ENCODE assay signal across 17 cellular contexts in genomic region chr18:59502899-59503245, GRCh38.
DNase-seq lines count a peak whose midpoint lies in the region; ATAC-seq and TF ChIP-seq lines count a peak whose summit lies in the region.
"Had no signal": no experiment of that assay in that cellular context is flagged by ENCODE, and none has a peak within 500 bp of the region (broad histone marks: within the 10 kb centered on the region; RNA-seq: fewer than 3 reads in every experiment).

No MANE protein-coding gene starts in this region.

- H3K79me2 ChIP-seq in fibroblast of lung (ENCODE audit: control insufficient read depth, insufficient read depth, low read length), result peaks cover 65% of the 10 kb centered on the region

- peak overlapping the region; percentile 35 for H3K9ac ChIP-seq in fibroblast of lung (ENCODE audit: insufficient read depth, low read length)

- H3K4me3 Mint-ChIP-seq in natural killer cell treated with Interleukin-12 subunit alpha and Interleukin-12 subunit beta and Interleukin-15 and Interleukin-18, amount 100 ng/mL, for 72 hours, result no peak overlapping the region
- H3K4me3 Mint-ChIP-seq: CD8-positive, alpha-beta T cell; T-helper 17 cell had no signal

- H3K4me2 ChIP-seq in fibroblast of lung (ENCODE audit: extremely low read depth, insufficient read depth, low read length), result peak overlapping the region; percentile 71

- H3K9me3 Mint-ChIP-seq in natural killer cell treated with Interleukin-12 subunit alpha and Interleukin-12 subunit beta and Interleukin-15 and Interleukin-18, amount 100 ng/mL, for 72 hours, result peaks cover 3% of the 10 kb centered on the region

- peak overlapping the region; percentile 17 for H3K27ac ChIP-seq in SJSA1
- peak overlapping the region; percentile 85 for H3K27ac ChIP-seq in fibroblast of lung (ENCODE audit: insufficient read depth, low read length)
- H3K27ac ChIP-seq in upper lobe of right lung, result peak overlapping the region; percentile 74

- H4K20me1 ChIP-seq in fibroblast of lung (ENCODE audit: control insufficient read depth, extremely low read depth, insufficient read depth, low read length), result no peaks in the 10 kb centered on the region

- H3K4me1 ChIP-seq in SJSA1 (replicated peaks), result peaks cover 26% of the 10 kb centered on the region
- H3K4me1 ChIP-seq in fibroblast of lung (ENCODE audit: control insufficient read depth, extremely low read depth, insufficient read depth, low read length), result peaks cover 31% of the 10 kb centered on the region
- H3K4me1 ChIP-seq in upper lobe of right lung, result no peaks in the 10 kb centered on the region

- no peak overlapping the region for H2AFZ ChIP-seq in fibroblast of lung (ENCODE audit: low read length)

- no peaks in the 10 kb centered on the region for H3K27me3 ChIP-seq in SJSA1 (replicated peaks)
- no peaks in the 10 kb centered on the region for H3K27me3 ChIP-seq in fibroblast of lung (ENCODE audit: control insufficient read depth, insufficient read depth, low read length)
- no peaks in the 10 kb centered on the region for H3K27me3 ChIP-seq in upper lobe of right lung
- H3K27me3 ChIP-seq: MG63 had no signal

- ATAC-seq in upper lobe of right lung, result peak; percentile 45
- ATAC-seq in natural killer cell treated with Interleukin-12 subunit alpha and Interleukin-12 subunit beta and Interleukin-15 and Interleukin-18, amount 100 ng/mL, for 72 hours, result no peak
- ATAC-seq: CD8-positive, alpha-beta T cell; HCT116; T-helper 17 cell had no signal

- no peak for TF ChIP-seq CTCF in fibroblast of lung (conservative IDR thresholded peaks at IDR 0.05 in 1 of 2, IDR thresholded peaks at IDR 0.05 in 1 of 2; ENCODE audit: low read depth in 1 of 2, low read length in 2 of 2)
- no peak for TF ChIP-seq CTCF in upper lobe of right lung (IDR thresholded peaks at IDR 0.05)

- DNase-seq in SJSA1 (ENCODE audit: low read depth in 1 of 2, low spot score in 2 of 2), result no peak
- no peak for DNase-seq in fibroblast of lung (ENCODE audit: low read depth in 2 of 2)
- DNase-seq in myocyte (ENCODE audit: low read depth), result peak; percentile 22
- DNase-seq in upper lobe of right lung, result no peak
- DNase-seq in DMS153 treated with DMSO at 0.1 percent for 48 hours (lab: John Stamatoyannopoulos, UW; ENCODE audit: unreplicated experiment), result no peak
- DNase-seq in C1 segment of cervical spinal cord (lab: John Stamatoyannopoulos, UW), result no peak
- no peak for DNase-seq in natural killer cell treated with Interleukin-12 subunit alpha and Interleukin-12 subunit beta and Interleukin-15 and Interleukin-18, amount 100 ng/mL, for 72 hours (ENCODE audit: low spot score)
- DNase-seq: activated CD4-positive, alpha-beta T cell treated with anti-CD3 and anti-CD28 coated beads, Interleukin-2, amount 50 U/mL, for 4 hours; activated effector memory CD4-positive, alpha-beta T cell treated with anti-CD3 and anti-CD28 coated beads, Interleukin-2, amount 50 U/mL, for 16 hours; caudate nucleus; CD8-positive, alpha-beta T cell; head of caudate nucleus; OCI-M1; stimulated activated naive CD4-positive, alpha-beta T cell treated with Interleukin-2 at 50 U/mL for 16 hours; T-helper 17 cell had no signal

- H3K36me3 ChIP-seq in SJSA1 (no peaks in the 10 kb centered on the region), fibroblast of lung (ENCODE audit: control insufficient read depth, insufficient read depth, low read length) (no peaks in the 10 kb centered on the region), upper lobe of right lung (no peaks in the 10 kb centered on the region)

- intact Hi-C loops in upper lobe of right lung (cut with DNase I), result no loop called here

- H3K9me3 ChIP-seq in SJSA1 (replicated peaks) (no peaks in the 10 kb centered on the region), fibroblast of lung (ENCODE audit: control insufficient read depth, insufficient read depth, low read depth, low read length) (no peaks in the 10 kb centered on the region), upper lobe of right lung (no peaks in the 10 kb centered on the region)
- H3K9me3 ChIP-seq: MG63 had no signal

- no peaks in the 10 kb centered on the region for H3K4me1 Mint-ChIP-seq in natural killer cell treated with Interleukin-12 subunit alpha and Interleukin-12 subunit beta and Interleukin-15 and Interleukin-18, amount 100 ng/mL, for 72 hours (ENCODE audit: low read depth in 2 of 2)
- H3K4me1 Mint-ChIP-seq: T-helper 17 cell had no signal

- H3K27me3 Mint-ChIP-seq in natural killer cell treated with Interleukin-12 subunit alpha and Interleukin-12 subunit beta and Interleukin-15 and Interleukin-18, amount 100 ng/mL, for 72 hours, result peaks cover 6 to 8% of the 10 kb centered on the region in 2 donors

- H3K36me3 Mint-ChIP-seq in natural killer cell treated with Interleukin-12 subunit alpha and Interleukin-12 subunit beta and Interleukin-15 and Interleukin-18, amount 100 ng/mL, for 72 hours, result no peaks in the 10 kb centered on the region
- H3K36me3 Mint-ChIP-seq: CD8-positive, alpha-beta T cell had no signal

- H3K27ac Mint-ChIP-seq in natural killer cell treated with Interleukin-12 subunit alpha and Interleukin-12 subunit beta and Interleukin-15 and Interleukin-18, amount 100 ng/mL, for 72 hours, result no peak overlapping the region
- H3K27ac Mint-ChIP-seq: CD8-positive, alpha-beta T cell; T-helper 17 cell had no signal

- H3K4me3 ChIP-seq in SJSA1 (no peak overlapping the region), fibroblast of lung (replicated peaks in 1 of 4; ENCODE audit: control extremely low read depth in 1 of 4, insufficient read depth in 1 of 4, low read depth in 3 of 4, low read length in 4 of 4) (peak overlapping the region in 2 of 4 experiments; percentile 4 to 6), upper lobe of right lung (no peak overlapping the region)
- H3K4me3 ChIP-seq: MG63 had no signal

Comparison
In these comparisons a context has a peak if more than half of its experiments do, and no peak if none do; other contexts are left out.
1. H3K27ac ChIP-seq: peak in every context shown above with its lines; median percentile 85 in fibroblast of lung; 74 in upper lobe of right lung; 17 in SJSA1.